ENCODE assay signal across 8 cellular contexts in the genomic region with DNA sequence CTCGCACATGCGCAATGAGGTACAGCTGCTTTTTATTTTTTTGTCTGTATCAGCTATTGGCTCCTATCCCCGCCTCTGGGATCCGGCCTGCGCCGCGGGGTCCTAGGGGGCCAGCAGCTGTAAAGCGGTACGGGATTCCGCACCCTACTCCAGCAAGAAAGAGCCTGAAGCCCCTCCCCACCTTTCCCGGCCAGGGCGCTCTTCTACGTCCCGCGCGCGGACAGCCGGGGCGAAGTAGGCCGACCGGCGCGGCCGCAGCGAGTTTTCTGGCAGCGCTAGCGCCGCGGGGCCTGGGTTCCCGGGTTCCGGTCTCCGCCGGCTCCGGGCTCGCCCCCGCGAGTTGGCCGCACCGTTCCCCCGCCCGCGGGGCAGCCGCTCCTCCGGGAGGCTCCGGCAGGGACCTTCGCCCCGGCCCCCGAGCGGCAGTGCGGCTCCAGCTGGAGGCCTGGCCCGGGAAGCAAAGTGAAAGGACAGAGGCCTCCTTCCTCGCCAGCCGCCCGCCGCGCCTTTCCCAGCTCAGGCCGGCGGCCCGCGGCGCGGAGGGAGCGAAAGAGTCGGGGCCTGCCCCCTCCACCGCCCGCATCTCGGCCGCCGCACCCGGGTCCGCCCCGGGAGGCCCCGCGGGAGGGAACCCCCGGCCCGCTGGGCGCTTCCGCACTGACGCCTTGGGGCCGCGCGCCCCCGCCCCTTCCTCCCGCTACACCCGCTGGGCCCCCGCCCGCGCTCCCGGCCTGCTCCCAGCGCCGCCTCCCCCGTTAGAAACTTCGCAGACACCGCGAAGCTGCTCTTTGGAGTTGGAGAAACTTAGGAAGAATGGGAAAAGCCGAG.
A peak's percentile ranks its signal among the peaks of the same experiment; 100 is the strongest.
DNase-seq lines count a peak whose midpoint lies in the region; ATAC-seq and TF ChIP-seq lines count a peak whose summit lies in the region.

No MANE protein-coding gene starts in this region.

- DNase-seq in activated effector memory CD4-positive, alpha-beta T cell treated with anti-CD3 and anti-CD28 coated beads, Interleukin-2, amount 50 U/mL, for 16 hours = peak; percentile 85
- no peak for DNase-seq in activated effector memory CD4-positive, alpha-beta T cell treated with Interleukin-2 at 50 U/mL for 16 hours
- DNase-seq in NB4 (ENCODE audit: low read depth) (peak; percentile 75), cortex of kidney (lab: John Stamatoyannopoulos, UW) (peak; percentile 22), left kidney (ENCODE audit: low read depth, low spot score) (peak; percentile 93)
- DNase-seq in stimulated activated CD8-positive, alpha-beta memory T cell treated with anti-CD3 and anti-CD28 coated beads, Interleukin-4, amount 100 ng/mL, for 48 hours = peak; percentile 74

- TF ChIP-seq POLR2A in NB4 (IDR thresholded peaks at IDR 0.05; ENCODE audit: extremely low read depth, insufficient read length) = peak; percentile 16

- ATAC-seq in HG02588 (IDR thresholded peaks at IDR 0.05; ENCODE audit: unreplicated experiment) = peak; percentile 53

- peak overlapping the region; percentile 91 for H3K27ac ChIP-seq in VCaP

- no peak for TF ChIP-seq CTCF in NB4 (IDR thresholded peaks at IDR 0.05; ENCODE audit: low read depth, low read length)
- TF ChIP-seq CTCF in VCaP (conservative IDR thresholded peaks at IDR 0.05) = no peak

- H3K4me3 ChIP-seq in NB4 (ENCODE audit: low read depth, low read length) = peak overlapping the region; percentile 67
